Comparison of ENCODE assay signal across 11 cellular contexts in the genomic region with DNA sequence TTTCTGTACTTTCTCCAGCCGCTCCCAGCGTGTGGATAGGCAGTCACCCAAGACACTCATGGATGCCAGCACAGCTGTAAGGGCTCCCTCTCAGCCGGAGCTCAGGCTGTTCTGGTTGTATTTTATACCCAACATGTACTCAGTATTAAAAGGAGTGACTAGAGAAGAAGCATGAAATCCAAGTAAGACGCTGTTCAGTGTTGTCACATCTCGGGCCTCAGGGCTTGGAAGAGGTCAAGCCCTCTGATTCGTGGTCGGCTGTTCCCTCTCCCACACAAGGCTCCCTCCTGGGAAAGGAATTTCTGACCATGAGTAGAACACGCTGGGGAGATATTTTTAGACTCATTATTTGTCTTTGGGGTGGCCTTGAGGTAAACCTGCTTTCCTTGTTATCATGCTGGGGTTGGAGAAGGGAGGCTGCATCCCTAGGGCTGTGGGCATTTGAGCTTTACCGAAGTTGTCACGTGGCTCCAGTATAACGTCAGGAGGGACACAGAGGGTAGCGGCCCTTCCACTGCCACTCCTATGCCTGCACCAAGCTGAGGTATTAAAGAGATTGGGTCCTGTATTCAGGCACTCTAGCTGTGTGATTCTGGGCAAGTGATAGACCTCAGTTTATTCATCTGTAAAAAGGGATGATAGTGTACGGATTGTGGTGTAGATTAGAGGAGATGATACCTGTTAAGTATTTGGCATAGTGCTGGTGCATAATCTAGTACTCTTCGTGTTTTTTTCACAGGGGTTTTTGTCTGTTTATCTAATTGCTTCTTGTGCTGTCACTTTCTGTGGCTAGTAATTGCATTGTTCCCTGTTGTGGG. TPM values are rescaled to one million over a fixed set of nuclear protein-coding genes. Genes with fewer than 3 reads are reported as not detected.
DNase-seq lines count a peak whose midpoint lies in the region; ATAC-seq and TF ChIP-seq lines count a peak whose summit lies in the region.
"Had no signal": no experiment of that assay in that cellular context is flagged by ENCODE, and none has a peak within 500 bp of the region (broad histone marks: within the 10 kb centered on the region; RNA-seq: fewer than 3 reads in every experiment).

No MANE protein-coding gene starts in this region.

- TF ChIP-seq POLR2A in transverse colon (IDR thresholded peaks at IDR 0.05) = no peak

- no peak for TF ChIP-seq EP300 in transverse colon (IDR thresholded peaks at IDR 0.05; ENCODE audit: low read depth)

- H3K4me3 ChIP-seq in transverse colon = no peak overlapping the region
- H3K4me3 ChIP-seq: dorsolateral prefrontal cortex had no signal

- H3K4me1 Mint-ChIP-seq in activated naive CD4-positive, alpha-beta T cell treated with anti-CD3 and anti-CD28 coated beads for 36 hours (ENCODE audit: low read depth) = peaks cover 14% of the 10 kb centered on the region

- no peaks in the 10 kb centered on the region for H3K9me3 Mint-ChIP-seq in activated naive CD4-positive, alpha-beta T cell treated with anti-CD3 and anti-CD28 coated beads for 36 hours

- no peak for TF ChIP-seq CTCF in transverse colon (IDR thresholded peaks at IDR 0.05)

- no peaks in the 10 kb centered on the region for H3K27me3 Mint-ChIP-seq in activated naive CD4-positive, alpha-beta T cell treated with anti-CD3 and anti-CD28 coated beads for 36 hours (ENCODE audit: low read depth)

- H3K27me3 ChIP-seq in transverse colon = no peaks in the 10 kb centered on the region

- H3K36me3 ChIP-seq in transverse colon = no peaks in the 10 kb centered on the region

- no peak overlapping the region for H3K27ac Mint-ChIP-seq in activated naive CD4-positive, alpha-beta T cell treated with anti-CD3 and anti-CD28 coated beads for 36 hours

- no peak overlapping the region for H3K4me3 Mint-ChIP-seq in activated naive CD4-positive, alpha-beta T cell treated with anti-CD3 and anti-CD28 coated beads for 36 hours

- peak overlapping the region; percentile 13 to 74 (median 70) for H3K27ac ChIP-seq in transverse colon
- H3K27ac ChIP-seq: dorsolateral prefrontal cortex had no signal

- CTCF ChIA-PET in activated naive CD4-positive, alpha-beta T cell treated with anti-CD3 and anti-CD28 coated beads for 36 hours (lab: Charles Lee) = interaction anchor here (1.2 kb wide), 1 partner anchor 154 kb away, joined by 5 read pairs; no protein-coding TSS in a partner anchor

- no peaks in the 10 kb centered on the region for H3K9me3 ChIP-seq in transverse colon

- intact Hi-C loops in transverse colon (cut with DNase I; ENCODE audit: low total_unique reads) = no loop called here
- intact Hi-C loops in activated naive CD4-positive, alpha-beta T cell treated with anti-CD3 and anti-CD28 coated beads for 36 hours (cut with micrococcal nuclease) = no loop called here

- in situ Hi-C loops in transverse colon (cut with MboI; ENCODE audit: low pct_ligation_motif_present in 1 of 4, low pct_unique_long_range_greater_than_20kb in 1 of 4, low sequenced_read_pairs in 3 of 4) = no loop called here

- peaks cover 6 to 51% (median 27%) of the 10 kb centered on the region in 4 donors for H3K4me1 ChIP-seq in transverse colon

- ATAC-seq in HG03442 (IDR thresholded peaks at IDR 0.05; ENCODE audit: unreplicated experiment) = no peak
- ATAC-seq: left lobe of liver had no signal

- DNase-seq in SIG-M5 treated with dmso at 0.1 percent for 504 hours (lab: John Stamatoyannopoulos, UW; ENCODE audit: unreplicated experiment) = peak; percentile 68
- DNase-seq in SIG-M5 (lab: John Stamatoyannopoulos, UW) = no peak
- peak; percentile 98 for DNase-seq in amniotic epithelial cell (ENCODE audit: low read depth)
- peak; percentile 20 for DNase-seq in iPS-NIHi11 (ENCODE audit: low spot score)
- DNase-seq in transverse colon = no peak
- DNase-seq in activated naive CD4-positive, alpha-beta T cell treated with anti-CD3 and anti-CD28 coated beads for 36 hours = no peak
- no peak for DNase-seq in UCSD-AML1 (lab: John Stamatoyannopoulos, UW; ENCODE audit: unreplicated experiment)
- DNase-seq: dorsolateral prefrontal cortex, Kasumi-1 had no signal

- WGBS in transverse colon (ENCODE audit: low coverage in 1 of 2), 2 donors = 46 to 69% methylated on average over 4 to 14 of the region's 14 CpGs

- H3K36me3 Mint-ChIP-seq in activated naive CD4-positive, alpha-beta T cell treated with anti-CD3 and anti-CD28 coated beads for 36 hours (ENCODE audit: low read depth) = peaks cover 36% of the 10 kb centered on the region

RNA-seq across cellular contexts. Expression of gene HK2, which starts 34.1 kb away (rescaled TPM):
- 100 to 1,000 TPM; 104 to 175 (median 131) TPM for total RNA-seq in transverse colon
- 10 to 100 TPM; 37.9 to 38.7 TPM for total RNA-seq in activated naive CD4-positive, alpha-beta T cell treated with anti-CD3 and anti-CD28 coated beads for 36 hours

Comparison
In these comparisons a context has a peak if more than half of its experiments do, and no peak if none do; other contexts are left out.
1. DNase-seq: peak in SIG-M5 treated with dmso at 0.1 percent for 504 hours (single experiment), amniotic epithelial cell (single experiment) and iPS-NIHi11 (single experiment); none in SIG-M5 (single experiment), transverse colon (single experiment), activated naive CD4-positive, alpha-beta T cell treated with anti-CD3 and anti-CD28 coated beads for 36 hours (single experiment) and UCSD-AML1 (single experiment).